Comparison of ENCODE assay signal across 9 cellular contexts in the genomic region with DNA sequence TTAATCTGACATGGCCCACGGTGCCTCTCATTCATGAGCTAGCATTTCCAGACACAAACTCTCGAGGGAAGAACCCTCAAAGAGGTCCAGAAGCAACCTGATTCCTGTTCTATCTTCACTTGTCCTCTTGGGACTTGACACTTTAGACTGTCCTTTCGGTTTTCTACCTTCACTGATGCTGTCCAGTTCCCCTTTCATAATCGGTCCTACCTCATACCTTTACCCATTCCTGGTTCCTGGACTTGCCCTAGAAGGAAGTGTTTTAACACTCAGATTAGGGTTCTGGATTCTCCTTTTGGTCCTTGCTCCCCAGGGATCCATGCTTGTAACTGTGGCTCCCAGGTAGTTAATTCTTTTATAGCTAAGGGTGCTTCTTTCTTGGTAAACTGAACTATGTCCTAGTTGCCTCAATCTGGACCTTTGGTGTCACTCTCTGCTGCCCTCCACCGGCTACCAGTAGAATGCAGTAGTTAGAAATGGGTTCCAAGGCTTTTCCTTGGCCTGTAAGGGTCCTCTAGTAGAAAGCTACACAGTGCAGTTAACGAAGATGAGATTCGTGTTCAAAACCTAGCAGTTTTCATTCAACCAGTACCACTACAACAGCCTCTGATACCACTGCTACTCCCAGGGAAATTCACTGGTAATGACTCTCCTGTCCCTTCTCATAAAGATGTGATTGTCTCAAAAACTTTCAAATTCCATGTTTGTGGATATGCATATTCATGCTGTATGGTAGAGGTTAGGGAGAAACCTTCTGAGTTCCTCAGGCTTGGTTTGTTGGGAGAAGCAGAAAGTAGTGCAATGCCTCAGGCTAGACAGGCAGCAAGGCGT.
DNase-seq lines count a peak whose midpoint lies in the region; ATAC-seq and TF ChIP-seq lines count a peak whose summit lies in the region.
"Had no signal": no experiment of that assay in that cellular context is flagged by ENCODE, and none has a peak within 500 bp of the region (broad histone marks: within the 10 kb centered on the region; RNA-seq: fewer than 3 reads in every experiment).

No MANE protein-coding gene starts in this region.

- DNase-seq in Calu3 (peak; percentile 54), HuH-7.5 (ENCODE audit: low spot score) (peak; percentile 6), chondrocyte (ENCODE audit: low spot score) (no peak), mucosa of descending colon (peak in 2 of 3 donors; percentile 62 to 77), AML-193 (lab: John Stamatoyannopoulos, UW) (no peak), NCI-H2081 treated with DMSO at 0.1 percent for 48 hours (lab: John Stamatoyannopoulos, UW) (no peak)

- intact Hi-C loops in Calu3 (cut with micrococcal nuclease; ENCODE audit: unreplicated experiment) (no loop called here), mucosa of descending colon (cut with DNase I, micrococcal nuclease) (no loop called here)

- CTCF ChIA-PET in Calu3 (lab: Charles Lee) = interaction anchor here (0.7 to 1.6 kb wide), 4 partner anchors 121 to 402 kb away, joined by 3 to 4 read pairs (median 4); no protein-coding TSS in a partner anchor

- ATAC-seq in GM19372 (IDR thresholded peaks at IDR 0.05; ENCODE audit: low read depth, unreplicated experiment) (peak; percentile 79), mucosa of descending colon (peak; percentile 94), GM21717 (IDR thresholded peaks at IDR 0.05; ENCODE audit: unreplicated experiment) (no peak)

- peak; percentile 67 for TF ChIP-seq CTCF in Calu3 (IDR thresholded peaks at IDR 0.05; ENCODE audit: unreplicated experiment)
- peak; percentile 69 for TF ChIP-seq CTCF in chondrocyte (IDR thresholded peaks at IDR 0.05)
- peak; percentile 69 for TF ChIP-seq CTCF in mucosa of descending colon (IDR thresholded peaks at IDR 0.05)

- H3K9me3 Mint-ChIP-seq in Calu3 (ENCODE audit: low read depth, unreplicated experiment) (no peaks in the 10 kb centered on the region), chondrocyte (ENCODE audit: low read depth) (peaks cover 5% of the 10 kb centered on the region)

- no TSS peak for BruUV-seq in Calu3 (replicated peaks; lab: Mats Ljungman, UMichigan)

- H3K9me3 ChIP-seq in mucosa of descending colon = no peaks in the 10 kb centered on the region
- H3K9me3 ChIP-seq: SJSA1 had no signal

- H3K36me3 ChIP-seq in mucosa of descending colon (ENCODE audit: low read depth) = no peaks in the 10 kb centered on the region
- H3K36me3 ChIP-seq: SJSA1 had no signal

- H3K27me3 Mint-ChIP-seq in Calu3 (ENCODE audit: unreplicated experiment) (no peaks in the 10 kb centered on the region), chondrocyte (ENCODE audit: low read depth) (no peaks in the 10 kb centered on the region)

- H3K36me3 Mint-ChIP-seq in Calu3 (ENCODE audit: insufficient read depth, unreplicated experiment) (no peaks in the 10 kb centered on the region), chondrocyte (ENCODE audit: low read depth) (peaks cover 1% of the 10 kb centered on the region)

- no peaks in the 10 kb centered on the region for H3K4me1 ChIP-seq in mucosa of descending colon (ENCODE audit: low read depth)

- H3K4me1 Mint-ChIP-seq in Calu3 (ENCODE audit: low read depth, unreplicated experiment) (peaks cover 6% of the 10 kb centered on the region), chondrocyte (ENCODE audit: low read depth) (no peaks in the 10 kb centered on the region)

- H3K27ac Mint-ChIP-seq in Calu3 (ENCODE audit: unreplicated experiment) = no peak overlapping the region
- H3K27ac Mint-ChIP-seq in chondrocyte (ENCODE audit: unreplicated experiment) = no peak overlapping the region

- H3K4me3 Mint-ChIP-seq in Calu3 (ENCODE audit: low read depth, unreplicated experiment) (no peak overlapping the region), chondrocyte (ENCODE audit: unreplicated experiment) (no peak overlapping the region)

- no peak overlapping the region for H3K4me3 ChIP-seq in mucosa of descending colon
- H3K4me3 ChIP-seq: SJSA1 had no signal

Comparison
In these comparisons a context has a peak if more than half of its experiments do, and no peak if none do; other contexts are left out.
1. DNase-seq: peak in Calu3 (single experiment), HuH-7.5 (single experiment) and mucosa of descending colon (2 of 3); none in chondrocyte (single experiment), AML-193 (0 of 2) and NCI-H2081 treated with DMSO at 0.1 percent for 48 hours (single experiment).
2. Peak in every context shown above with its lines, with median percentiles within 50 percentile points of each other: CTCF ChIP-seq.